Comparison of ENCODE assay signal across 20 cellular contexts in the genomic region with DNA sequence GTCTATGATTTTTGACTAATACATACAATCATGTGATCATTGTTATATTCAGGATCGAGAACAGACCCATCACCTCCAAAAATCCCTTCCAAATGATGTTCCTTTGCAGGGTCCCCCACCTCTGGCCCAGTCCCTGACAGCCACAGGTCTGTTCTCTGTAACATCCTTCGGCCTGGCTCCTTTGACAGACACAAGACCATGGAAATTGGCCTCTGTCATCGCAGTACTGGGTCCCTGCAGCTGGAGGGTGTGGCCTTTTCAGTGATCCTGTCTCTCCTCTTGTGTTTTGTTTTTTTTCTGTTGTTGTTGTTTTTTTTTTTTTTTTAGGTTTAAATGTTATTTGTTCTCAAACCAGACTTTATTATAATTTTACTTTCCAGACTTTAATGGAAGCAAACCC. TPM values are rescaled to one million over a fixed set of nuclear protein-coding genes. Genes with fewer than 3 reads are reported as not detected.
DNase-seq lines count a peak whose midpoint lies in the region; ATAC-seq and TF ChIP-seq lines count a peak whose summit lies in the region.
"Had no signal": no experiment of that assay in that cellular context is flagged by ENCODE, and none has a peak within 500 bp of the region (broad histone marks: within the 10 kb centered on the region; RNA-seq: fewer than 3 reads in every experiment).

No MANE protein-coding gene starts in this region.

- H3K4me1 ChIP-seq in BLaER1: peaks cover 35% of the 10 kb centered on the region
- H3K4me1 ChIP-seq in fibroblast of lung (ENCODE audit: control insufficient read depth, extremely low read depth, insufficient read depth, low read length): peaks cover 2% of the 10 kb centered on the region

- no peaks in the 10 kb centered on the region for H3K27me3 ChIP-seq in BLaER1
- H3K27me3 ChIP-seq in fibroblast of lung (ENCODE audit: control insufficient read depth, insufficient read depth, low read length): no peaks in the 10 kb centered on the region
- H3K27me3 ChIP-seq: hepatocyte, MG63 had no signal

- H4K20me1 ChIP-seq in BLaER1: no peaks in the 10 kb centered on the region
- no peaks in the 10 kb centered on the region for H4K20me1 ChIP-seq in fibroblast of lung (ENCODE audit: control insufficient read depth, extremely low read depth, insufficient read depth, low read length)

- DNase-seq in SK-N-DZ (ENCODE audit: low spot score) (peak; percentile 48), fibroblast of lung (ENCODE audit: low read depth in 2 of 2) (no peak), NCI-H2171 (lab: John Stamatoyannopoulos, UW) (no peak), NCI-H446 (lab: John Stamatoyannopoulos, UW) (no peak), D341Med (ENCODE audit: low spot score) (no peak)
- DNase-seq: activated CD4-positive, alpha-beta T cell treated with anti-CD3 and anti-CD28 coated beads for 48 hours; activated T-cell treated with anti-CD3 and anti-CD28 coated beads for 4 hours; effector CD8-positive, alpha-beta T cell; H7; kidney glomerular epithelial cell; MG63; NCI-H2029 treated with DMSO at 0.1 percent for 48 hours; stimulated activated CD4-positive, alpha-beta T cell treated with anti-CD3 and anti-CD28 coated beads, Interleukin-4, amount 100 ng/mL, for 24 hours; stimulated activated CD8-positive, alpha-beta memory T cell treated with anti-CD3 and anti-CD28 coated beads, Interleukin-4, amount 100 ng/mL, for 48 hours; T1000 had no signal

- H3K9ac ChIP-seq in BLaER1 (no peak overlapping the region), fibroblast of lung (ENCODE audit: insufficient read depth, low read length) (no peak overlapping the region)

- H3K4me2 ChIP-seq in BLaER1 (peak overlapping the region; percentile 88), fibroblast of lung (ENCODE audit: extremely low read depth, insufficient read depth, low read length) (peak overlapping the region; percentile 10)

- ATAC-seq in HG03159 (IDR thresholded peaks at IDR 0.05; ENCODE audit: unreplicated experiment): peak; percentile 33
- ATAC-seq in GM21423 (IDR thresholded peaks at IDR 0.05; ENCODE audit: unreplicated experiment): no peak

- no peak overlapping the region for H3K27ac ChIP-seq in BLaER1
- no peak overlapping the region for H3K27ac ChIP-seq in fibroblast of lung (ENCODE audit: insufficient read depth, low read length)
- H3K27ac ChIP-seq: hepatocyte, thoracic aorta had no signal

- no peaks in the 10 kb centered on the region for H3K79me2 ChIP-seq in fibroblast of lung (ENCODE audit: control insufficient read depth, insufficient read depth, low read length)
- H3K79me2 ChIP-seq: hepatocyte had no signal

- TF ChIP-seq CTCF in fibroblast of lung (conservative IDR thresholded peaks at IDR 0.05 in 1 of 2, IDR thresholded peaks at IDR 0.05 in 1 of 2; ENCODE audit: low read depth in 1 of 2, low read length in 2 of 2): no peak

- H3K9me3 ChIP-seq in BLaER1: no peaks in the 10 kb centered on the region
- no peaks in the 10 kb centered on the region for H3K9me3 ChIP-seq in fibroblast of lung (ENCODE audit: control insufficient read depth, insufficient read depth, low read depth, low read length)
- H3K9me3 ChIP-seq: MG63, thoracic aorta had no signal

- H2AFZ ChIP-seq in fibroblast of lung (ENCODE audit: low read length): no peak overlapping the region

- H3K36me3 ChIP-seq in BLaER1: no peaks in the 10 kb centered on the region
- H3K36me3 ChIP-seq in fibroblast of lung (ENCODE audit: control insufficient read depth, insufficient read depth, low read length): no peaks in the 10 kb centered on the region
- H3K36me3 ChIP-seq: MG63, thoracic aorta had no signal

- H3K4me3 ChIP-seq in BLaER1 (0 out of 2 replicates have a peak overlapping the region, but pooled peaks have one; percentile 41), fibroblast of lung (replicated peaks in 1 of 4; ENCODE audit: control extremely low read depth in 1 of 4, insufficient read depth in 1 of 4, low read depth in 3 of 4, low read length in 4 of 4) (no peak overlapping the region)
- H3K4me3 ChIP-seq: hepatocyte, MG63 had no signal

RNA-seq across cellular contexts. Expression of gene ANKRD33B, which starts 27.4 kb away (rescaled TPM):
- 0.73 and 0.74 TPM in 2 replicates for polyA plus RNA-seq in SK-N-DZ (2014; cell fraction: cytosol; rRNA removed)
- polyA plus RNA-seq in SK-N-DZ (2014; cell fraction: nucleus; rRNA removed): 0.38 and 0.95 TPM in 2 replicates
- total RNA-seq in fibroblast of lung: 4.1 and 7.8 TPM in 2 replicates
- 5.0 and 7.7 TPM in 2 replicates for polyA plus RNA-seq in fibroblast of lung
- polyA plus RNA-seq in fibroblast of lung (2012): 5.4 and 8.2 TPM in 2 replicates
- polyA minus RNA-seq in fibroblast of lung (ENCODE audit: low replicate concordance): 27.0 and 38.2 TPM in 2 replicates
